ENCODE assay signal across 4 cellular contexts in the genomic region with DNA sequence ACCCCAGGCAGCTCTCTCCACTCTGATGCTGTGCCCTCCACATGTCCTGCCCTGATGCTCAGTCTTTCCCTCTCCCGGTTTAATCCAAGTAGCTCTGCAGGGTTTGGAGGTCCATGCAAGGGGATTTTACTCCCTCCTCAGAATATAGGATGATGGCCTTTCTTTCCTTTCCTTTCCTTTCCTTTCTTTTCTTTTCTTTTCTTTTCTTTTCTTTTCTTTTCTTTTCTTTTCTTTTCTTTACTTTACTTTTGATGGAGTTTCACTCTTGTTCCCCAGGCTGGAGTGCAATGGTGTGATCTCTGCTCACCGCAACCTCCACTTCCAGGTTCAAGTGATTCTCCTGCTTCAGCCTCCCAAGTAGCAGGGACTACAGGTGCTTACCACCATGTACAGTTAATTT. TPM values are rescaled to one million over a fixed set of nuclear protein-coding genes. Genes with fewer than 3 reads are reported as not detected.
"Had no signal": no experiment of that assay in that cellular context is flagged by ENCODE, and none has a peak within 500 bp of the region (broad histone marks: within the 10 kb centered on the region; RNA-seq: fewer than 3 reads in every experiment).

No MANE protein-coding gene starts in this region.

RNA-seq across cellular contexts. Expression of a gene that starts 17.7 kb away (rescaled TPM):
- total RNA-seq: left ventricle myocardium inferior, left ventricle myocardium superior, mononuclear cell had no signal
- polyA plus RNA-seq: immature natural killer cell had no signal
